ENCODE assay signal across 19 cellular contexts in the genomic region with DNA sequence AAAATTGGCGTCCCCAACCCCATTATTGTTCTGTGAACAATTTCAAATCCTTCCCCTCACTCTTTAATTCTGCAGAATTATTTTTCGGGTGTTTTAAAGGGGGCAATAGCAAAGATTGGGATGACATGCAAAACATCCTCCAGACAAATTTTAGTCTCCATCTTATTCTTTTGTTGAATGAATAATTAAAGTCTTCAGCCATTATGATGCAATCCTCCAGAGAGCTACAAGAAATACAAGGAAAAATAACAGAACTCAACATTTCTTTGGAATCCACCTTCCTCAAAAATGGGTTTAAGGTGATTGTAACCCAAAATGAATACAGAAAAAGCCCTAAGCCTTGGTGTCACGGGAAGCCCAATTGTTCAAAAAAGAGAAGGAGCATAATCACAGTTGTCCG. TPM values are rescaled to one million over a fixed set of nuclear protein-coding genes. Genes with fewer than 3 reads are reported as not detected.
DNase-seq lines count a peak whose midpoint lies in the region; ATAC-seq and TF ChIP-seq lines count a peak whose summit lies in the region.
"Had no signal": no experiment of that assay in that cellular context is flagged by ENCODE, and none has a peak within 500 bp of the region (broad histone marks: within the 10 kb centered on the region; RNA-seq: fewer than 3 reads in every experiment).

No MANE protein-coding gene starts in this region.

- H3K27me3 ChIP-seq in ACC112 (ENCODE audit: insufficient read depth, low read length), result no peaks in the 10 kb centered on the region
- H3K27me3 ChIP-seq in RWPE2 (ENCODE audit: insufficient read depth, poor library complexity, severe bottlenecking), result no peaks in the 10 kb centered on the region
- H3K27me3 ChIP-seq in prostate gland (replicated peaks; ENCODE audit: insufficient read depth), result no peaks in the 10 kb centered on the region
- H3K27me3 ChIP-seq: BE2C, Peyer's patch had no signal

- H3K4me3 ChIP-seq in ACC112 (ENCODE audit: low read depth, low read length), result peak overlapping the region; percentile 11; the same call in 1 of the 2 replicates
- no peak overlapping the region for H3K4me3 ChIP-seq in RWPE2 (ENCODE audit: severe bottlenecking)
- no peak overlapping the region for H3K4me3 ChIP-seq in prostate gland
- H3K4me3 ChIP-seq: Peyer's patch had no signal

- H3K9me3 ChIP-seq in RWPE2 (ENCODE audit: severe bottlenecking) (no peaks in the 10 kb centered on the region), prostate gland (no peaks in the 10 kb centered on the region)
- H3K9me3 ChIP-seq: BE2C, Peyer's patch had no signal

- H2AFZ ChIP-seq in ACC112 (ENCODE audit: low read length, unreplicated experiment), result no peak overlapping the region

- 91% methylated on average over 4 of the region's 4 CpGs for WGBS in prostate gland

- H3K4me1 ChIP-seq in ACC112 (ENCODE audit: control insufficient read depth, insufficient read depth, low read length, unreplicated experiment), result peaks cover 45% of the 10 kb centered on the region
- H3K4me1 ChIP-seq in RWPE2 (ENCODE audit: insufficient read depth, poor library complexity, severe bottlenecking), result peaks cover 70% of the 10 kb centered on the region
- no peaks in the 10 kb centered on the region for H3K4me1 ChIP-seq in prostate gland (replicated peaks)
- H3K4me1 ChIP-seq: BE2C had no signal

- H3K79me2 ChIP-seq in ACC112 (ENCODE audit: control insufficient read depth, insufficient read depth, low read length, unreplicated experiment), result peaks cover 2% of the 10 kb centered on the region

- no peak for TF ChIP-seq POLR2A in prostate gland (IDR thresholded peaks at IDR 0.05)

- no peak overlapping the region for H3K27ac Mint-ChIP-seq in activated naive CD4-positive, alpha-beta T cell treated with anti-CD3 and anti-CD28 coated beads, Interleukin-2, amount 50 U/mL, for 72 hours
- H3K27ac Mint-ChIP-seq: CD8-positive, alpha-beta T cell had no signal

- intact Hi-C loops in prostate gland (cut with DNase I), result no loop called here

- H3K27ac ChIP-seq in ACC112 (ENCODE audit: low read depth, low read length) (peak overlapping the region; percentile 45), RWPE2 (ENCODE audit: poor library complexity, severe bottlenecking) (peak overlapping the region; percentile 98), epithelial cell of prostate (peak overlapping the region; percentile 90), prostate gland (peak overlapping the region; percentile 39 to 56)
- H3K27ac ChIP-seq: KMS-11 had no signal

- no peaks in the 10 kb centered on the region for H3K36me3 Mint-ChIP-seq in activated naive CD4-positive, alpha-beta T cell treated with anti-CD3 and anti-CD28 coated beads, Interleukin-2, amount 50 U/mL, for 72 hours

- DNase-seq in RWPE2 (ENCODE audit: low spot score), result no peak
- no peak for DNase-seq in epithelial cell of prostate (ENCODE audit: low read depth, low spot score)
- DNase-seq in prostate gland (ENCODE audit: low spot score), result no peak
- DNase-seq in activated naive CD4-positive, alpha-beta T cell treated with anti-CD3 and anti-CD28 coated beads, Interleukin-2, amount 50 U/mL, for 72 hours (ENCODE audit: low spot score in 2 of 2), result no peak
- no peak for DNase-seq in T-helper 2 cell
- DNase-seq in middle frontal gyrus (ENCODE audit: extremely low spot score, low spot score), result no peak
- no peak for DNase-seq in DMS 273 (lab: John Stamatoyannopoulos, UW; ENCODE audit: unreplicated experiment)
- DNase-seq: BE2C; CD8-positive, alpha-beta T cell; MM.1S; NCI-H1105; NCI-H187 treated with DMSO at 0.1 percent for 48 hours; NCI-H2171 treated with DMSO at 0.1 percent for 48 hours; NCI-H82; Peyer's patch; SIG-M5 had no signal

- TF ChIP-seq CTCF in RWPE2 (IDR thresholded peaks at IDR 0.05; ENCODE audit: poor library complexity, severe bottlenecking) (no peak), prostate gland (IDR thresholded peaks at IDR 0.05) (no peak)

- H3K9me3 Mint-ChIP-seq in activated naive CD4-positive, alpha-beta T cell treated with anti-CD3 and anti-CD28 coated beads, Interleukin-2, amount 50 U/mL, for 72 hours, result no peaks in the 10 kb centered on the region
- H3K9me3 Mint-ChIP-seq: CD8-positive, alpha-beta T cell had no signal

- ATAC-seq in RWPE2 (ENCODE audit: low read depth), result no peak
- ATAC-seq in activated naive CD4-positive, alpha-beta T cell treated with anti-CD3 and anti-CD28 coated beads, Interleukin-2, amount 50 U/mL, for 72 hours, result no peak
- ATAC-seq: CD8-positive, alpha-beta T cell; HCT116 had no signal

- H3K36me3 ChIP-seq in ACC112 (ENCODE audit: insufficient read depth, low read length) (no peaks in the 10 kb centered on the region), RWPE2 (ENCODE audit: low read depth) (no peaks in the 10 kb centered on the region), prostate gland (no peaks in the 10 kb centered on the region)
- H3K36me3 ChIP-seq: BE2C, Peyer's patch had no signal

RNA-seq across cellular contexts. Expression of gene FOXP1, which starts 49.9 kb away (rescaled TPM):
- total RNA-seq in prostate gland, result 100 to 1,000 TPM; 133 to 156 TPM
- 100 to 1,000 TPM; 119 to 199 TPM for total RNA-seq in activated naive CD4-positive, alpha-beta T cell treated with anti-CD3 and anti-CD28 coated beads, Interleukin-2, amount 50 U/mL, for 72 hours

Comparison
In these comparisons a context has a peak if more than half of its experiments do, and no peak if none do; other contexts are left out.
1. H3K27ac ChIP-seq: peak in every context shown above with its lines; median percentile 98 in RWPE2; 90 in epithelial cell of prostate; 48 in prostate gland; 45 in ACC112.